In genomic region chr16:12617401-12617819, GRCh38 we compare ENCODE assay signal across 1 cellular context.
TF ChIP-seq lines count a peak whose summit lies in the region.

No MANE protein-coding gene starts in this region.

TF ChIP-seq in HepG2, 621 proteins besides CTCF, POLR2A, EP300 and RAD21 (continued from another document and continues in another):
- TF ChIP-seq KIAA2018 (CRISPR knock-in tag; IDR thresholded peaks at IDR 0.05; ENCODE audit: borderline replicate concordance) (no peak), ZBTB38 (CRISPR knock-in tag; IDR thresholded peaks at IDR 0.05) (peak; percentile 53; the same call in 1 of the 2 replicates), ZNF296 (CRISPR knock-in tag; conservative IDR thresholded peaks at IDR 0.05) (no peak), MTA1 (CRISPR knock-in tag; IDR thresholded peaks at IDR 0.05; ENCODE audit: borderline replicate concordance) (no peak), ZNF619 (CRISPR knock-in tag; IDR thresholded peaks at IDR 0.05) (no peak), CEBPB (IDR thresholded peaks at IDR 0.05; ENCODE audit: borderline replicate concordance, low read depth, low read length) (no peak), POGZ (CRISPR knock-in tag; IDR thresholded peaks at IDR 0.05) (no peak), MAFG (CRISPR knock-in tag; IDR thresholded peaks at IDR 0.05) (no peak), MAZ (IDR thresholded peaks at IDR 0.05; ENCODE audit: borderline replicate concordance, low read depth, low read length) (no peak), MAZ (CRISPR knock-in tag; IDR thresholded peaks at IDR 0.05; ENCODE audit: low read depth) (no peak), ZNF468 (CRISPR knock-in tag; IDR thresholded peaks at IDR 0.05) (no peak), ZNF234 (CRISPR knock-in tag; conservative IDR thresholded peaks at IDR 0.05) (no peak), STAG1 (CRISPR knock-in tag; IDR thresholded peaks at IDR 0.05) (peak; percentile 36), ZNF430 (CRISPR knock-in tag; IDR thresholded peaks at IDR 0.05) (no peak), ZNF557 (CRISPR knock-in tag; IDR thresholded peaks at IDR 0.05) (no peak), ZBTB4 (CRISPR knock-in tag; IDR thresholded peaks at IDR 0.05; ENCODE audit: borderline replicate concordance) (0 out of 2 replicates have a peak, but pooled peaks have one; percentile 57), PCBP1 (IDR thresholded peaks at IDR 0.05; ENCODE audit: borderline replicate concordance, low read depth, low read length) (no peak), SMAD1 (CRISPR knock-in tag; IDR thresholded peaks at IDR 0.05; ENCODE audit: borderline replicate concordance, low read depth) (no peak), ZNF746 (CRISPR knock-in tag; IDR thresholded peaks at IDR 0.05) (no peak), HMG20B (CRISPR knock-in tag; conservative IDR thresholded peaks at IDR 0.05) (no peak), FOXA3 (CRISPR knock-in tag; IDR thresholded peaks at IDR 0.05) (no peak), SRY (CRISPR knock-in tag; IDR thresholded peaks at IDR 0.05) (no peak), ZNF770 (CRISPR knock-in tag; IDR thresholded peaks at IDR 0.05) (no peak), ZSCAN20 (CRISPR knock-in tag; IDR thresholded peaks at IDR 0.05; ENCODE audit: borderline replicate concordance) (no peak), PHB2 (IDR thresholded peaks at IDR 0.05; ENCODE audit: partially characterized antibody) (no peak), AKAP8 (CRISPR knock-in tag; IDR thresholded peaks at IDR 0.05) (no peak), NBN (conservative IDR thresholded peaks at IDR 0.05) (no peak), DMAP1 (CRISPR knock-in tag; IDR thresholded peaks at IDR 0.05) (no peak)
- TF ChIP-seq, protein P1, sequence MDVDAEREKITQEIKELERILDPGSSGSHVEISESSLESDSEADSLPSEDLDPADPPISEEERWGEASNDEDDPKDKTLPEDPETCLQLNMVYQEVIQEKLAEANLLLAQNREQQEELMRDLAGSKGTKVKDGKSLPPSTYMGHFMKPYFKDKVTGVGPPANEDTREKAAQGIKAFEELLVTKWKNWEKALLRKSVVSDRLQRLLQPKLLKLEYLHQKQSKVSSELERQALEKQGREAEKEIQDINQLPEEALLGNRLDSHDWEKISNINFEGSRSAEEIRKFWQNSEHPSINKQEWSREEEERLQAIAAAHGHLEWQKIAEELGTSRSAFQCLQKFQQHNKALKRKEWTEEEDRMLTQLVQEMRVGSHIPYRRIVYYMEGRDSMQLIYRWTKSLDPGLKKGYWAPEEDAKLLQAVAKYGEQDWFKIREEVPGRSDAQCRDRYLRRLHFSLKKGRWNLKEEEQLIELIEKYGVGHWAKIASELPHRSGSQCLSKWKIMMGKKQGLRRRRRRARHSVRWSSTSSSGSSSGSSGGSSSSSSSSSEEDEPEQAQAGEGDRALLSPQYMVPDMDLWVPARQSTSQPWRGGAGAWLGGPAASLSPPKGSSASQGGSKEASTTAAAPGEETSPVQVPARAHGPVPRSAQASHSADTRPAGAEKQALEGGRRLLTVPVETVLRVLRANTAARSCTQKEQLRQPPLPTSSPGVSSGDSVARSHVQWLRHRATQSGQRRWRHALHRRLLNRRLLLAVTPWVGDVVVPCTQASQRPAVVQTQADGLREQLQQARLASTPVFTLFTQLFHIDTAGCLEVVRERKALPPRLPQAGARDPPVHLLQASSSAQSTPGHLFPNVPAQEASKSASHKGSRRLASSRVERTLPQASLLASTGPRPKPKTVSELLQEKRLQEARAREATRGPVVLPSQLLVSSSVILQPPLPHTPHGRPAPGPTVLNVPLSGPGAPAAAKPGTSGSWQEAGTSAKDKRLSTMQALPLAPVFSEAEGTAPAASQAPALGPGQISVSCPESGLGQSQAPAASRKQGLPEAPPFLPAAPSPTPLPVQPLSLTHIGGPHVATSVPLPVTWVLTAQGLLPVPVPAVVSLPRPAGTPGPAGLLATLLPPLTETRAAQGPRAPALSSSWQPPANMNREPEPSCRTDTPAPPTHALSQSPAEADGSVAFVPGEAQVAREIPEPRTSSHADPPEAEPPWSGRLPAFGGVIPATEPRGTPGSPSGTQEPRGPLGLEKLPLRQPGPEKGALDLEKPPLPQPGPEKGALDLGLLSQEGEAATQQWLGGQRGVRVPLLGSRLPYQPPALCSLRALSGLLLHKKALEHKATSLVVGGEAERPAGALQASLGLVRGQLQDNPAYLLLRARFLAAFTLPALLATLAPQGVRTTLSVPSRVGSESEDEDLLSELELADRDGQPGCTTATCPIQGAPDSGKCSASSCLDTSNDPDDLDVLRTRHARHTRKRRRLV (CRISPR knock-in tag; IDR thresholded peaks at IDR 0.05), result no peak
- TF ChIP-seq, protein P2, sequence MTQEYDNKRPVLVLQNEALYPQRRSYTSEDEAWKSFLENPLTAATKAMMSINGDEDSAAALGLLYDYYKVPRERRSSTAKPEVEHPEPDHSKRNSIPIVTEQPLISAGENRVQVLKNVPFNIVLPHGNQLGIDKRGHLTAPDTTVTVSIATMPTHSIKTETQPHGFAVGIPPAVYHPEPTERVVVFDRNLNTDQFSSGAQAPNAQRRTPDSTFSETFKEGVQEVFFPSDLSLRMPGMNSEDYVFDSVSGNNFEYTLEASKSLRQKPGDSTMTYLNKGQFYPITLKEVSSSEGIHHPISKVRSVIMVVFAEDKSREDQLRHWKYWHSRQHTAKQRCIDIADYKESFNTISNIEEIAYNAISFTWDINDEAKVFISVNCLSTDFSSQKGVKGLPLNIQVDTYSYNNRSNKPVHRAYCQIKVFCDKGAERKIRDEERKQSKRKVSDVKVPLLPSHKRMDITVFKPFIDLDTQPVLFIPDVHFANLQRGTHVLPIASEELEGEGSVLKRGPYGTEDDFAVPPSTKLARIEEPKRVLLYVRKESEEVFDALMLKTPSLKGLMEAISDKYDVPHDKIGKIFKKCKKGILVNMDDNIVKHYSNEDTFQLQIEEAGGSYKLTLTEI (CRISPR knock-in tag; conservative IDR thresholded peaks at IDR 0.05), result no peak
- TF ChIP-seq, protein P3, sequence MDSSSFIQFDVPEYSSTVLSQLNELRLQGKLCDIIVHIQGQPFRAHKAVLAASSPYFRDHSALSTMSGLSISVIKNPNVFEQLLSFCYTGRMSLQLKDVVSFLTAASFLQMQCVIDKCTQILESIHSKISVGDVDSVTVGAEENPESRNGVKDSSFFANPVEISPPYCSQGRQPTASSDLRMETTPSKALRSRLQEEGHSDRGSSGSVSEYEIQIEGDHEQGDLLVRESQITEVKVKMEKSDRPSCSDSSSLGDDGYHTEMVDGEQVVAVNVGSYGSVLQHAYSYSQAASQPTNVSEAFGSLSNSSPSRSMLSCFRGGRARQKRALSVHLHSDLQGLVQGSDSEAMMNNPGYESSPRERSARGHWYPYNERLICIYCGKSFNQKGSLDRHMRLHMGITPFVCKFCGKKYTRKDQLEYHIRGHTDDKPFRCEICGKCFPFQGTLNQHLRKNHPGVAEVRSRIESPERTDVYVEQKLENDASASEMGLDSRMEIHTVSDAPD (CRISPR knock-in tag; IDR thresholded peaks at IDR 0.05), result no peak
- TF ChIP-seq, protein P4, sequence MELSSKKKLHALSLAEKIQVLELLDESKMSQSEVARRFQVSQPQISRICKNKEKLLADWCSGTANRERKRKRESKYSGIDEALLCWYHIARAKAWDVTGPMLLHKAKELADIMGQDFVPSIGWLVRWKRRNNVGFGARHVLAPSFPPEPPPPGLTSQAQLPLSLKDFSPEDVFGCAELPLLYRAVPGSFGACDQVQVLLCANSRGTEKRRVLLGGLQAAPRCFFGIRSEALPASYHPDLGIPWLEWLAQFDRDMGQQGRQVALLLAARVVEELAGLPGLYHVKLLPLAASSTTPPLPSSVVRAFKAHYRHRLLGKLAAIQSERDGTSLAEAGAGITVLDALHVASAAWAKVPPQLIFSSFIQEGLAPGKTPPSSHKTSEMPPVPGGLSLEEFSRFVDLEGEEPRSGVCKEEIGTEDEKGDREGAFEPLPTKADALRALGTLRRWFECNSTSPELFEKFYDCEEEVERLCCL (CRISPR knock-in tag; IDR thresholded peaks at IDR 0.05; ENCODE audit: borderline replicate concordance), result no peak
- TF ChIP-seq, protein P5, sequence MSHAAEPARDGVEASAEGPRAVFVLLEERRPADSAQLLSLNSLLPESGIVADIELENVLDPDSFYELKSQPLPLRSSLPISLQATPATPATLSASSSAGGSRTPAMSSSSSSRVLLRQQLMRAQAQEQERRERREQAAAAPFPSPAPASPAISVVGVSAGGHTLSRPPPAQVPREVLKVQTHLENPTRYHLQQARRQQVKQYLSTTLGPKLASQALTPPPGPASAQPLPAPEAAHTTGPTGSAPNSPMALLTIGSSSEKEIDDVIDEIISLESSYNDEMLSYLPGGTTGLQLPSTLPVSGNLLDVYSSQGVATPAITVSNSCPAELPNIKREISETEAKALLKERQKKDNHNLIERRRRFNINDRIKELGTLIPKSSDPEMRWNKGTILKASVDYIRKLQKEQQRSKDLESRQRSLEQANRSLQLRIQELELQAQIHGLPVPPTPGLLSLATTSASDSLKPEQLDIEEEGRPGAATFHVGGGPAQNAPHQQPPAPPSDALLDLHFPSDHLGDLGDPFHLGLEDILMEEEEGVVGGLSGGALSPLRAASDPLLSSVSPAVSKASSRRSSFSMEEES (CRISPR knock-in tag; IDR thresholded peaks at IDR 0.05), result no peak
